Comparison of ENCODE assay signal across 14 cellular contexts in genomic region chr22:42282252-42282942, GRCh38. TPM values are rescaled to one million over a fixed set of nuclear protein-coding genes. Genes with fewer than 3 reads are reported as not detected.
DNase-seq lines count a peak whose midpoint lies in the region; ATAC-seq and TF ChIP-seq lines count a peak whose summit lies in the region.
"Had no signal": no experiment of that assay in that cellular context is flagged by ENCODE, and none has a peak within 500 bp of the region (broad histone marks: within the 10 kb centered on the region; RNA-seq: fewer than 3 reads in every experiment).

No MANE protein-coding gene starts in this region.

- no peak for TF ChIP-seq EP300 in suprapubic skin (IDR thresholded peaks at IDR 0.05)

- no peaks in the 10 kb centered on the region for H3K9me3 Mint-ChIP-seq in activated naive CD4-positive, alpha-beta T cell treated with anti-CD3 and anti-CD28 coated beads, Interleukin-2, amount 50 U/mL, for 24 hours

- H3K36me3 ChIP-seq in suprapubic skin, result no peaks in the 10 kb centered on the region
- H3K36me3 ChIP-seq: esophagus muscularis mucosa, ovary had no signal

- DNase-seq in activated naive CD4-positive, alpha-beta T cell treated with anti-CD3 and anti-CD28 coated beads, Interleukin-2, amount 50 U/mL, for 16 hours, result no peak
- DNase-seq in medulla oblongata (ENCODE audit: extremely low spot score) (peak; percentile 7), suprapubic skin (ENCODE audit: low spot score in 2 of 2) (no peak), OCI-M2 (lab: John Stamatoyannopoulos, UW; ENCODE audit: unreplicated experiment) (no peak)
- DNase-seq: IMR-90; NCI-H1694 treated with DMSO at 0.1 percent for 48 hours; NK-92 treated with Interleukin-12 subunit alpha and Interleukin-12 subunit beta, amount 100 ng/mL, for 24 hours; stimulated activated CD4-positive, alpha-beta T cell treated with anti-CD3 and anti-CD28 coated beads, Interleukin-4, amount 100 ng/mL, for 1 hour had no signal

- whole genome bisulfite sequencing in suprapubic skin, result 56% methylated on average over 18 of the region's 22 CpGs

- H3K27ac ChIP-seq in angular gyrus (ENCODE audit: low read depth, low read length) (peak overlapping the region; percentile 65), suprapubic skin (no peak overlapping the region)
- H3K27ac ChIP-seq: esophagus muscularis mucosa, ovary had no signal

- ATAC-seq in GM19328 (IDR thresholded peaks at IDR 0.05; ENCODE audit: unreplicated experiment), result no peak
- ATAC-seq in HG03565 (IDR thresholded peaks at IDR 0.05; ENCODE audit: unreplicated experiment), result no peak

- no peak for TF ChIP-seq CTCF in suprapubic skin (IDR thresholded peaks at IDR 0.05)

- no peaks in the 10 kb centered on the region for H3K36me3 Mint-ChIP-seq in activated naive CD4-positive, alpha-beta T cell treated with anti-CD3 and anti-CD28 coated beads, Interleukin-2, amount 50 U/mL, for 24 hours

- peaks cover 35% of the 10 kb centered on the region for H3K4me1 Mint-ChIP-seq in activated naive CD4-positive, alpha-beta T cell treated with anti-CD3 and anti-CD28 coated beads, Interleukin-2, amount 50 U/mL, for 24 hours

- TF ChIP-seq POLR2A in suprapubic skin (IDR thresholded peaks at IDR 0.05), result no peak

- peak overlapping the region; percentile 71 for H3K4me3 Mint-ChIP-seq in activated naive CD4-positive, alpha-beta T cell treated with anti-CD3 and anti-CD28 coated beads, Interleukin-2, amount 50 U/mL, for 24 hours

- no peak overlapping the region for H3K27ac Mint-ChIP-seq in activated naive CD4-positive, alpha-beta T cell treated with anti-CD3 and anti-CD28 coated beads, Interleukin-2, amount 50 U/mL, for 24 hours

- H3K9me3 ChIP-seq in suprapubic skin, result no peaks in the 10 kb centered on the region
- H3K9me3 ChIP-seq: esophagus muscularis mucosa, ovary had no signal

- H3K4me1 ChIP-seq in suprapubic skin, result peaks cover 22% of the 10 kb centered on the region

- H3K4me3 ChIP-seq in suprapubic skin, result peak overlapping the region; percentile 48

- peaks cover 1% of the 10 kb centered on the region for H3K27me3 Mint-ChIP-seq in activated naive CD4-positive, alpha-beta T cell treated with anti-CD3 and anti-CD28 coated beads, Interleukin-2, amount 50 U/mL, for 24 hours

- peaks cover 14% of the 10 kb centered on the region for H3K27me3 ChIP-seq in suprapubic skin
- H3K27me3 ChIP-seq: ovary had no signal

RNA-seq across cellular contexts. Expression of gene TCF20, which starts 11.9 kb away (rescaled TPM):
- total RNA-seq in suprapubic skin, result 10 to 100 TPM; 56.4 to 72.8 (median 68.4) TPM
